Comparison of ENCODE assay signal across 9 cellular contexts in the genomic region with DNA sequence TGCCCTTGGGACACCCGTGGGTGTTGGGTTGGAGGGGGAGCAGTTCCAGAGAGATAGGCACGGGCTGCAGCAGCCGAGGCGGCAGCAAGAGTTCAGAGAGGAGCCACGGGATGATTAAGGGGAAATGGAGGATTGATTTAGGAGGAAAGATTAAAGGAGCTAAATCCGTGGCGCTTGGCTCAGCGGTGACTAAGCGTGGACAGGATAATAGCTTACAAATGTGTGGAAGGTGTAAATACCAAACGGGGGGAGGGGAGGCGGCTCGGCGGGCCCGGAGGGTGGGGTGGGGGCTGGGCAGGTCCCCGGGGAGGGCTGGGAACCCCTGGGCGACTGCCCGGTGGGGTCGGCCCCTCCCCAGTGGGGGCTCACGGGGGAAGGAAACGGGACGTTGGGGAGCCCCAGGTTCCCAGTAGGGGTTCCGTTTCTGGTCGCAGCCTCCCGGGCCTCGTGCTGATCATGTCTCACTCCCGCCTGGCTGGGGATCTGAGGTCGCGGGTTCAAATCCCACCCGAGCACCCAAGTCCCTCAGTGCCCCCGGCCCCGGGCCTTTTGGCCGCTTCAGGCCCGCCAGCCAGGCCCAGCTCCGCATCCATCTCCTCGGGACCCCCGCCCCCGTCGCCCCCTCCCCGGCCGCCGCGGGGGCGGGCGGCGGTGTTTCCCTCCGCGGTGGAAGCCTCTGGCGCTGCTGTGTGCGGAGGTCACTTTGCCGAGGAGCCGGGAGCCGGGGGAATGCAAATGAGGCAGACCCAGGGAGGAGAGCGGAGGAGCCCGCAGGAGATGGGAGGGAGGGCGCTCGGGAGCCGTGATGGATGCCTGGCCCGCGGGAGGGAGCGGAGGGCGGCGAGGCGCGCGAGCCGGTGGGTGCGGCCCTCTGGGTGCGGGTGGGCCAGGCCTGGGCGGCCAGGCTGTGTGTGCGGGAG.
DNase-seq lines count a peak whose midpoint lies in the region; ATAC-seq and TF ChIP-seq lines count a peak whose summit lies in the region.
"Had no signal": no experiment of that assay in that cellular context is flagged by ENCODE, and none has a peak within 500 bp of the region (broad histone marks: within the 10 kb centered on the region; RNA-seq: fewer than 3 reads in every experiment).

No MANE protein-coding gene starts in this region.

- no peak for TF ChIP-seq CTCF in WI38 (IDR thresholded peaks at IDR 0.05; ENCODE audit: low read depth, low read length)

- DNase-seq in NCI-H1436 (lab: John Stamatoyannopoulos, UW) (peak; percentile 22), NCI-H1436 treated with DMSO at 0.1 percent for 48 hours (lab: John Stamatoyannopoulos, UW) (no peak), hepatic stellate cell (ENCODE audit: low spot score) (peak; percentile 78), stromal cell of bone marrow (ENCODE audit: low read depth) (peak; percentile 55), NCI-H2107 (lab: John Stamatoyannopoulos, UW) (no peak)
- DNase-seq in central memory CD4-positive, alpha-beta T cell, result no peak
- DNase-seq: CD4-positive, CD25-positive, alpha-beta regulatory T cell had no signal

- no peak for ATAC-seq in HG02571 (IDR thresholded peaks at IDR 0.05; ENCODE audit: unreplicated experiment)

- peak overlapping the region; percentile 3; the same call in 1 of the 2 replicates for H3K4me3 ChIP-seq in WI38 (ENCODE audit: low read depth, low read length)

Comparison
In these comparisons a context has a peak if more than half of its experiments do, and no peak if none do; other contexts are left out.
1. DNase-seq: peak in NCI-H1436 (single experiment), hepatic stellate cell (single experiment) and stromal cell of bone marrow (single experiment); none in NCI-H1436 treated with DMSO at 0.1 percent for 48 hours (single experiment), central memory CD4-positive, alpha-beta T cell (single experiment) and NCI-H2107 (single experiment).